ENCODE assay signal across 28 cellular contexts in the genomic region with DNA sequence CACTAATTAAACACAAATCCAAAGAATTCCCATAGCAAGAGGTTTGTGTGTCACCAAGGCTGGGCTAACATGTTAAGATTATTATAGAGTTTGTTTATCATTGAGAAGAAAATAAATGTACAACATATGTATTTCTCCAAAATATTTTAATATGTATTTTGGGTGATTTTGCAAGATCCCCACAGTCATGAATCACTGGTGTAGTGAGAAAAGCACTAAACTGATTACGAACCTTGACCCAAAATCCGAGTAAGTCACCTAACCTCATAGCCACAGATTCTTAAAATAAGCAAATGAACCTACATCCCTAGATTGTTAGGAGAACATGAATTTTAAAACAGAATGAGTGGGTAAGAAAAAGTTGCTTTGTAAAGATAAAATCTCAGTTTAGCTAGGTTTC.
"Had no signal": no experiment of that assay in that cellular context is flagged by ENCODE, and none has a peak within 500 bp of the region (broad histone marks: within the 10 kb centered on the region; RNA-seq: fewer than 3 reads in every experiment).

No MANE protein-coding gene starts in this region.

- H3K4me1 Mint-ChIP-seq: activated CD4-positive, alpha-beta T cell treated with anti-CD3 and anti-CD28 coated beads, Interleukin-2, amount 10 ng/mL, durations not matched to agents 7 days and 5 days; activated CD8-positive, alpha-beta memory T cell treated with anti-CD3 and anti-CD28 coated beads, Interleukin-2, amount 10 ng/mL, durations not matched to agents 7 days and 5 days; activated naive CD4-positive, alpha-beta T cell treated with anti-CD3 and anti-CD28 coated beads, Interleukin-2, amount 50 U/mL, for 24 hours; central memory CD8-positive, alpha-beta T cell; immature natural killer cell; naive B cell; stimulated activated naive B cell treated with anti-CD40 and anti-IgM and Interleukin-4, amounts not matched to agents 10 μg/mL and 1 μg/mL and 100 μg/mL, for 72 hours had no signal

- ATAC-seq: activated CD4-positive, CD25-positive, alpha-beta regulatory T cell treated with anti-CD3 and anti-CD28 coated beads, Interleukin-2, amount 50 U/mL, for 24 hours; activated CD8-positive, alpha-beta memory T cell treated with anti-CD3 and anti-CD28 coated beads, Interleukin-2, amount 10 ng/mL, durations not matched to agents 7 days and 5 days; activated CD8-positive, alpha-beta T cell treated with anti-CD3 and anti-CD28 coated beads for 36 hours; effector memory CD8-positive, alpha-beta T cell; esophagus mucosa; left lobe of liver; lower lobe of right lung; mucosa of descending colon; sciatic nerve; stimulated activated naive B cell treated with anti-CD40 and anti-IgM and Interleukin-4, amounts not matched to agents 10 μg/mL and 1 μg/mL and 100 μg/mL, for 72 hours had no signal

- H3K36me3 Mint-ChIP-seq: activated CD8-positive, alpha-beta memory T cell treated with anti-CD3 and anti-CD28 coated beads, Interleukin-2, amount 10 ng/mL, durations not matched to agents 7 days and 5 days; activated naive CD4-positive, alpha-beta T cell treated with anti-CD3 and anti-CD28 coated beads, Interleukin-2, amount 50 U/mL, for 24 hours; immature natural killer cell; naive B cell; stimulated activated naive B cell treated with anti-CD40 and anti-IgM and Interleukin-4, amounts not matched to agents 10 μg/mL and 1 μg/mL and 100 μg/mL, for 72 hours had no signal

- H3K4me3 Mint-ChIP-seq: activated CD4-positive, alpha-beta T cell treated with anti-CD3 and anti-CD28 coated beads, Interleukin-2, amount 10 ng/mL, durations not matched to agents 7 days and 5 days; activated CD8-positive, alpha-beta memory T cell treated with anti-CD3 and anti-CD28 coated beads, Interleukin-2, amount 10 ng/mL, durations not matched to agents 7 days and 5 days; activated CD8-positive, alpha-beta T cell treated with anti-CD3 and anti-CD28 coated beads for 36 hours; activated naive CD4-positive, alpha-beta T cell treated with anti-CD3 and anti-CD28 coated beads, Interleukin-2, amount 50 U/mL, for 24 hours; activated T-helper 1 cell treated with anti-CD3 and anti-CD28 coated beads, Interleukin-12 subunit alpha, Interleukin-12 subunit beta, Interleukin-2, Interleukin-4 antibody, amounts not matched to agents 30 ng/mL and 10 ng/mL and 1 ng/mL, durations not matched to agents 14 hours and 24 hours and 36 hours; central memory CD8-positive, alpha-beta T cell; effector memory CD8-positive, alpha-beta T cell; immature natural killer cell; naive B cell; stimulated activated naive B cell treated with anti-CD40 and anti-IgM and Interleukin-4, amounts not matched to agents 10 μg/mL and 1 μg/mL and 100 μg/mL, for 72 hours had no signal

- H3K4me3 ChIP-seq: ascending aorta, colonic mucosa, dorsolateral prefrontal cortex, hepatocyte, lower lobe of right lung, mucosa of descending colon, transverse colon, uterus had no signal

- H3K27ac Mint-ChIP-seq: activated CD4-positive, alpha-beta T cell treated with anti-CD3 and anti-CD28 coated beads, Interleukin-2, amount 10 ng/mL, durations not matched to agents 7 days and 5 days; activated CD8-positive, alpha-beta memory T cell treated with anti-CD3 and anti-CD28 coated beads, Interleukin-2, amount 10 ng/mL, durations not matched to agents 7 days and 5 days; activated CD8-positive, alpha-beta T cell treated with anti-CD3 and anti-CD28 coated beads for 36 hours; activated naive CD4-positive, alpha-beta T cell treated with anti-CD3 and anti-CD28 coated beads, Interleukin-2, amount 50 U/mL, for 24 hours; activated T-helper 1 cell treated with anti-CD3 and anti-CD28 coated beads, Interleukin-12 subunit alpha, Interleukin-12 subunit beta, Interleukin-2, Interleukin-4 antibody, amounts not matched to agents 30 ng/mL and 10 ng/mL and 1 ng/mL, durations not matched to agents 14 hours and 24 hours and 36 hours; effector memory CD8-positive, alpha-beta T cell; immature natural killer cell; naive B cell; stimulated activated naive B cell treated with anti-CD40 and anti-IgM and Interleukin-4, amounts not matched to agents 10 μg/mL and 1 μg/mL and 100 μg/mL, for 72 hours had no signal

- DNase-seq: activated CD4-positive, alpha-beta T cell treated with anti-CD3 and anti-CD28 coated beads, Interleukin-2, amount 10 ng/mL, durations not matched to agents 7 days and 5 days; activated CD8-positive, alpha-beta memory T cell treated with anti-CD3 and anti-CD28 coated beads, Interleukin-2, amount 10 ng/mL, durations not matched to agents 7 days and 5 days; activated CD8-positive, alpha-beta T cell treated with anti-CD3 and anti-CD28 coated beads for 36 hours; activated gamma-delta T cell treated with Interleukin-2 at 50 U/mL for 16 hours; colonic mucosa; dorsolateral prefrontal cortex; effector memory CD8-positive, alpha-beta T cell; glutamatergic neuron; immature natural killer cell; lower lobe of right lung; mesendoderm; mucosa of descending colon; naive B cell; nucleus accumbens; stimulated activated CD4-positive, alpha-beta T cell treated with anti-CD3 and anti-CD28 coated beads, Interleukin-2, amount 100 ng/mL, for 48 hours; stimulated activated CD8-positive, alpha-beta memory T cell treated with anti-CD3 and anti-CD28 coated beads, Interleukin-4, amount 100 ng/mL, for 48 hours; stimulated activated naive B cell treated with anti-CD40 and anti-IgM and Interleukin-4, amounts not matched to agents 10 μg/mL and 1 μg/mL and 100 μg/mL, for 72 hours; transverse colon; uterus had no signal

- H3K27me3 Mint-ChIP-seq: activated CD4-positive, alpha-beta T cell treated with anti-CD3 and anti-CD28 coated beads, Interleukin-2, amount 10 ng/mL, durations not matched to agents 7 days and 5 days; activated CD8-positive, alpha-beta memory T cell treated with anti-CD3 and anti-CD28 coated beads, Interleukin-2, amount 10 ng/mL, durations not matched to agents 7 days and 5 days; activated CD8-positive, alpha-beta T cell treated with anti-CD3 and anti-CD28 coated beads for 36 hours; activated naive CD4-positive, alpha-beta T cell treated with anti-CD3 and anti-CD28 coated beads, Interleukin-2, amount 50 U/mL, for 24 hours; central memory CD8-positive, alpha-beta T cell; effector memory CD8-positive, alpha-beta T cell; naive B cell; stimulated activated naive B cell treated with anti-CD40 and anti-IgM and Interleukin-4, amounts not matched to agents 10 μg/mL and 1 μg/mL and 100 μg/mL, for 72 hours had no signal

- H3K9me3 Mint-ChIP-seq: activated CD4-positive, alpha-beta T cell treated with anti-CD3 and anti-CD28 coated beads, Interleukin-2, amount 10 ng/mL, durations not matched to agents 7 days and 5 days had no signal
